In the genomic region with DNA sequence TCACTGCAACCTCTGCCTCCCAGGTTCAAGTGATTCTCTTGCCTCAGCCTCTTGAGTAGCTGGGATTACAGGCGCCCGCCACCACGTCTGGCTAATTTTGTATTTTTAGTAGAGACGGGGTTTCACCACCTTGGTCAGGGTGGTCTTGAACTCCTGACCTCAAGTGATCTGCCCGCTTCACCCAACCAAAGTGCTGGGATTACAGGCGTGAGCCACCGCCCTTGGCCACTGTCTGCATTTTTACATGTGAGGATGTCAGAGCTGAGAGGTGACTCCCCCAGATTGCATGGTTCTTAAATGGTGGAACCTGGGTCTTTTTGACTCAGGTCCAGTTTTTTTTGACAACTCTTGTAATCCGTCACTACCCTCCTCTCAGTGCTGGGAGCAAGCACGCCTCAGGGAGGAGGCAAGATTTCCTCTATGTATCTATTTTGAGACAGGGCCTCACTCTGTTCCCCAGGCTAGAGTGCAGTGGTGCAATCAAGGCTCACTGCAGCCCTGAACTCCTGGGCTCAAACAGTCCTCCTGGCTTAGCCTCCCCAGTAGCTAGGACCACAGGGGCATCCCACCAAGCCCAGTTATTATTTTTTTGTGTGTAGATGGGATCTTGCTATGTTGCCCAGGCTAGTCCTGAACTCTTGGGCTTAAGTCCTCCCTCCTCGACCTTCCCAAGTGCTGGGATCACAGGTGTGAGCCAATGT, we compare ENCODE assay signal across 1 cellular context.
TF ChIP-seq lines count a peak whose summit lies in the region.

No MANE protein-coding gene starts in this region.

TF ChIP-seq in K562, 482 proteins besides CTCF, POLR2A, EP300 and RAD21:
- TF ChIP-seq, protein P1, sequence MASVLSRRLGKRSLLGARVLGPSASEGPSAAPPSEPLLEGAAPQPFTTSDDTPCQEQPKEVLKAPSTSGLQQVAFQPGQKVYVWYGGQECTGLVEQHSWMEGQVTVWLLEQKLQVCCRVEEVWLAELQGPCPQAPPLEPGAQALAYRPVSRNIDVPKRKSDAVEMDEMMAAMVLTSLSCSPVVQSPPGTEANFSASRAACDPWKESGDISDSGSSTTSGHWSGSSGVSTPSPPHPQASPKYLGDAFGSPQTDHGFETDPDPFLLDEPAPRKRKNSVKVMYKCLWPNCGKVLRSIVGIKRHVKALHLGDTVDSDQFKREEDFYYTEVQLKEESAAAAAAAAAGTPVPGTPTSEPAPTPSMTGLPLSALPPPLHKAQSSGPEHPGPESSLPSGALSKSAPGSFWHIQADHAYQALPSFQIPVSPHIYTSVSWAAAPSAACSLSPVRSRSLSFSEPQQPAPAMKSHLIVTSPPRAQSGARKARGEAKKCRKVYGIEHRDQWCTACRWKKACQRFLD (CRISPR knock-in tag; IDR thresholded peaks at IDR 0.05) = 0 out of 2 replicates have a peak, but pooled peaks have one; percentile 0
- TF ChIP-seq BCOR (IDR thresholded peaks at IDR 0.05) (peak; percentile 64; the same call in 1 of the 2 replicates), ZNF12 (CRISPR knock-in tag; IDR thresholded peaks at IDR 0.05) (0 out of 2 replicates have a peak, but pooled peaks have one; percentile 5), BRF1 (IDR thresholded peaks at IDR 0.05; ENCODE audit: borderline replicate concordance, extremely low read depth, insufficient read length) (no peak), GTF2E2 (tag; IDR thresholded peaks at IDR 0.05) (no peak), ZNF121 (CRISPR knock-in tag; conservative IDR thresholded peaks at IDR 0.05) (peak; percentile 94), KDM1A (IDR thresholded peaks at IDR 0.05) (peak in 1 of 2 experiments; percentile 47; a peak in 1 of 4 replicates)
- TF ChIP-seq, protein P2, sequence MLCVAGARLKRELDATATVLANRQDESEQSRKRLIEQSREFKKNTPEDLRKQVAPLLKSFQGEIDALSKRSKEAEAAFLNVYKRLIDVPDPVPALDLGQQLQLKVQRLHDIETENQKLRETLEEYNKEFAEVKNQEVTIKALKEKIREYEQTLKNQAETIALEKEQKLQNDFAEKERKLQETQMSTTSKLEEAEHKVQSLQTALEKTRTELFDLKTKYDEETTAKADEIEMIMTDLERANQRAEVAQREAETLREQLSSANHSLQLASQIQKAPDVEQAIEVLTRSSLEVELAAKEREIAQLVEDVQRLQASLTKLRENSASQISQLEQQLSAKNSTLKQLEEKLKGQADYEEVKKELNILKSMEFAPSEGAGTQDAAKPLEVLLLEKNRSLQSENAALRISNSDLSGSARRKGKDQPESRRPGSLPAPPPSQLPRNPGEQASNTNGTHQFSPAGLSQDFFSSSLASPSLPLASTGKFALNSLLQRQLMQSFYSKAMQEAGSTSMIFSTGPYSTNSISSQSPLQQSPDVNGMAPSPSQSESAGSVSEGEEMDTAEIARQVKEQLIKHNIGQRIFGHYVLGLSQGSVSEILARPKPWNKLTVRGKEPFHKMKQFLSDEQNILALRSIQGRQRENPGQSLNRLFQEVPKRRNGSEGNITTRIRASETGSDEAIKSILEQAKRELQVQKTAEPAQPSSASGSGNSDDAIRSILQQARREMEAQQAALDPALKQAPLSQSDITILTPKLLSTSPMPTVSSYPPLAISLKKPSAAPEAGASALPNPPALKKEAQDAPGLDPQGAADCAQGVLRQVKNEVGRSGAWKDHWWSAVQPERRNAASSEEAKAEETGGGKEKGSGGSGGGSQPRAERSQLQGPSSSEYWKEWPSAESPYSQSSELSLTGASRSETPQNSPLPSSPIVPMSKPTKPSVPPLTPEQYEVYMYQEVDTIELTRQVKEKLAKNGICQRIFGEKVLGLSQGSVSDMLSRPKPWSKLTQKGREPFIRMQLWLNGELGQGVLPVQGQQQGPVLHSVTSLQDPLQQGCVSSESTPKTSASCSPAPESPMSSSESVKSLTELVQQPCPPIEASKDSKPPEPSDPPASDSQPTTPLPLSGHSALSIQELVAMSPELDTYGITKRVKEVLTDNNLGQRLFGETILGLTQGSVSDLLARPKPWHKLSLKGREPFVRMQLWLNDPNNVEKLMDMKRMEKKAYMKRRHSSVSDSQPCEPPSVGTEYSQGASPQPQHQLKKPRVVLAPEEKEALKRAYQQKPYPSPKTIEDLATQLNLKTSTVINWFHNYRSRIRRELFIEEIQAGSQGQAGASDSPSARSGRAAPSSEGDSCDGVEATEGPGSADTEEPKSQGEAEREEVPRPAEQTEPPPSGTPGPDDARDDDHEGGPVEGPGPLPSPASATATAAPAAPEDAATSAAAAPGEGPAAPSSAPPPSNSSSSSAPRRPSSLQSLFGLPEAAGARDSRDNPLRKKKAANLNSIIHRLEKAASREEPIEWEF (CRISPR knock-in tag; IDR thresholded peaks at IDR 0.05) = 0 out of 2 replicates have a peak, but pooled peaks have one; percentile 39
